Comparison of ENCODE assay signal across 8 cellular contexts in genomic region chr14:23286904-23287479, GRCh38. TPM values are rescaled to one million over a fixed set of nuclear protein-coding genes. Genes with fewer than 3 reads are reported as not detected.
DNase-seq lines count a peak whose midpoint lies in the region; ATAC-seq and TF ChIP-seq lines count a peak whose summit lies in the region.
"Had no signal": no experiment of that assay in that cellular context is flagged by ENCODE, and none has a peak within 500 bp of the region (broad histone marks: within the 10 kb centered on the region; RNA-seq: fewer than 3 reads in every experiment).

No MANE protein-coding gene starts in this region.

- peaks cover 49% of the 10 kb centered on the region for H3K27me3 ChIP-seq in HUES48 (ENCODE audit: control insufficient read depth, insufficient read depth, low read length)
- H3K27me3 ChIP-seq in iPS-15b (ENCODE audit: control insufficient read depth, insufficient read depth, low read length) = peaks cover 77% of the 10 kb centered on the region

- POLR2A ChIA-PET in activated CD8-positive, alpha-beta T cell treated with anti-CD3 and anti-CD28 coated beads, Interleukin-2, amount 10 ng/mL, durations not matched to agents 7 days and 5 days (lab: Charles Lee) = interaction anchor here (0.6 to 2.6 kb wide), 6 partner anchors 14 to 628 kb away, joined by 3 to 16 read pairs (median 6); partner anchors contain the start of genes PABPN1 and PPP1R3E

- H3K27ac Mint-ChIP-seq in activated CD8-positive, alpha-beta T cell treated with anti-CD3 and anti-CD28 coated beads, Interleukin-2, amount 10 ng/mL, durations not matched to agents 7 days and 5 days = peak overlapping the region; percentile 91
- peak overlapping the region; percentile 56 to 92 for H3K27ac Mint-ChIP-seq in stimulated activated naive CD8-positive, alpha-beta T cell treated with anti-CD3 and anti-CD28 coated beads, Interleukin-15, amount 100 ng/mL, for 72 hours

- H3K36me3 Mint-ChIP-seq in activated CD8-positive, alpha-beta T cell treated with anti-CD3 and anti-CD28 coated beads, Interleukin-2, amount 10 ng/mL, durations not matched to agents 7 days and 5 days (ENCODE audit: low read depth) = peaks cover 4% of the 10 kb centered on the region

- peak overlapping the region; percentile 90 for H3K27ac ChIP-seq in HUES48 (ENCODE audit: low read depth, low read length)

- H3K9me3 ChIP-seq in HUES48 (ENCODE audit: control insufficient read depth, insufficient read depth, low read length) (no peaks in the 10 kb centered on the region), iPS-15b (ENCODE audit: control insufficient read depth, insufficient read depth, low read length) (no peaks in the 10 kb centered on the region)

- H3K4me3 Mint-ChIP-seq in activated CD8-positive, alpha-beta T cell treated with anti-CD3 and anti-CD28 coated beads, Interleukin-2, amount 10 ng/mL, durations not matched to agents 7 days and 5 days = peak overlapping the region; percentile 96
- peak overlapping the region; percentile 89 to 94 for H3K4me3 Mint-ChIP-seq in stimulated activated naive CD8-positive, alpha-beta T cell treated with anti-CD3 and anti-CD28 coated beads, Interleukin-15, amount 100 ng/mL, for 72 hours

- H3K9me3 Mint-ChIP-seq in activated CD8-positive, alpha-beta T cell treated with anti-CD3 and anti-CD28 coated beads, Interleukin-2, amount 10 ng/mL, durations not matched to agents 7 days and 5 days (ENCODE audit: insufficient read depth) = no peaks in the 10 kb centered on the region
- H3K9me3 Mint-ChIP-seq in stimulated activated naive CD8-positive, alpha-beta T cell treated with anti-CD3 and anti-CD28 coated beads, Interleukin-15, amount 100 ng/mL, for 72 hours = no peaks in the 10 kb centered on the region

- H3K27me3 Mint-ChIP-seq in activated CD8-positive, alpha-beta T cell treated with anti-CD3 and anti-CD28 coated beads, Interleukin-2, amount 10 ng/mL, durations not matched to agents 7 days and 5 days (ENCODE audit: low read depth) = no peaks in the 10 kb centered on the region
- H3K27me3 Mint-ChIP-seq in stimulated activated naive CD8-positive, alpha-beta T cell treated with anti-CD3 and anti-CD28 coated beads, Interleukin-15, amount 100 ng/mL, for 72 hours = no peaks in the 10 kb centered on the region

- H3K4me3 ChIP-seq in HUES48 (ENCODE audit: low read depth, low read length) = peak overlapping the region; percentile 92
- H3K4me3 ChIP-seq in iPS-15b (ENCODE audit: low read depth, low read length) = peak overlapping the region; percentile 87

- H3K4me1 ChIP-seq in HUES48 (ENCODE audit: control insufficient read depth, insufficient read depth, low read length) (peaks cover 9% of the 10 kb centered on the region), iPS-15b (ENCODE audit: control insufficient read depth, insufficient read depth, low read length) (no peaks in the 10 kb centered on the region)

- CTCF ChIA-PET in activated CD8-positive, alpha-beta T cell treated with anti-CD3 and anti-CD28 coated beads, Interleukin-2, amount 10 ng/mL, durations not matched to agents 7 days and 5 days (lab: Charles Lee) = interaction anchor here (1.1 to 4.2 kb wide), 10 partner anchors 8 to 215 kb away, joined by 3 to 28 read pairs (median 9); partner anchors contain the start of gene PABPN1

- H3K9ac ChIP-seq in HUES48 (ENCODE audit: low read depth, low read length) (no peak overlapping the region), iPS-15b (ENCODE audit: low read depth, low read length) (no peak overlapping the region)

- H3K4me1 Mint-ChIP-seq in activated CD8-positive, alpha-beta T cell treated with anti-CD3 and anti-CD28 coated beads, Interleukin-2, amount 10 ng/mL, durations not matched to agents 7 days and 5 days (ENCODE audit: low read depth) = peaks cover 18% of the 10 kb centered on the region
- peaks cover 31% of the 10 kb centered on the region for H3K4me1 Mint-ChIP-seq in stimulated activated naive CD8-positive, alpha-beta T cell treated with anti-CD3 and anti-CD28 coated beads, Interleukin-15, amount 100 ng/mL, for 72 hours

- no peak for DNase-seq in activated CD8-positive, alpha-beta T cell treated with anti-CD3 and anti-CD28 coated beads, Interleukin-2, amount 10 ng/mL, durations not matched to agents 7 days and 5 days
- no peak for DNase-seq in stimulated activated naive CD8-positive, alpha-beta T cell treated with anti-CD3 and anti-CD28 coated beads, Interleukin-15, amount 100 ng/mL, for 72 hours
- no peak for DNase-seq in GM10266 (ENCODE audit: extremely low spot score)
- DNase-seq in effector CD8-positive, alpha-beta T cell (lab: John Stamatoyannopoulos, UW) = no peak

- ATAC-seq in activated CD8-positive, alpha-beta T cell treated with anti-CD3 and anti-CD28 coated beads, Interleukin-2, amount 10 ng/mL, durations not matched to agents 7 days and 5 days = no peak
- no peak for ATAC-seq in stimulated activated naive CD8-positive, alpha-beta T cell treated with anti-CD3 and anti-CD28 coated beads, Interleukin-15, amount 100 ng/mL, for 72 hours
- ATAC-seq in HG02798 (IDR thresholded peaks at IDR 0.05; ENCODE audit: poor library complexity, unreplicated experiment) = no peak

- H3K36me3 ChIP-seq in HUES48 (ENCODE audit: control insufficient read depth, insufficient read depth, low read length) = no peaks in the 10 kb centered on the region
- no peaks in the 10 kb centered on the region for H3K36me3 ChIP-seq in iPS-15b (ENCODE audit: control insufficient read depth, insufficient read depth, low read length)

- no peak for TF ChIP-seq CTCF in GM10266 (IDR thresholded peaks at IDR 0.05; ENCODE audit: control insufficient read depth, insufficient read depth, low read depth, missing control alignments)

RNA-seq across cellular contexts. Expression of gene HOMEZ, which starts 1.1 kb away (rescaled TPM):
- 1 to 10 TPM; 7.8 to 9.2 TPM for total RNA-seq in activated CD8-positive, alpha-beta T cell treated with anti-CD3 and anti-CD28 coated beads, Interleukin-2, amount 10 ng/mL, durations not matched to agents 7 days and 5 days

RNA-seq across cellular contexts. Expression of gene PPP1R3E, which starts 15.7 kb away (rescaled TPM):
- total RNA-seq in activated CD8-positive, alpha-beta T cell treated with anti-CD3 and anti-CD28 coated beads, Interleukin-2, amount 10 ng/mL, durations not matched to agents 7 days and 5 days = 10 to 100 TPM; 22.6 to 28.3 TPM

RNA-seq across cellular contexts. Expression of gene BCL2L2, which starts 19.6 kb away (rescaled TPM):
- 1 to 10 TPM; 2.2 to 2.9 TPM for total RNA-seq in activated CD8-positive, alpha-beta T cell treated with anti-CD3 and anti-CD28 coated beads, Interleukin-2, amount 10 ng/mL, durations not matched to agents 7 days and 5 days

RNA-seq across cellular contexts. Expression of gene PABPN1, which starts 34.3 kb away (rescaled TPM):
- 100 to 1,000 TPM; 200 to 210 TPM for total RNA-seq in activated CD8-positive, alpha-beta T cell treated with anti-CD3 and anti-CD28 coated beads, Interleukin-2, amount 10 ng/mL, durations not matched to agents 7 days and 5 days

RNA-seq across cellular contexts. Expression of gene RNF212B, which starts 49.3 kb away (rescaled TPM):
- not detected for total RNA-seq in activated CD8-positive, alpha-beta T cell treated with anti-CD3 and anti-CD28 coated beads, Interleukin-2, amount 10 ng/mL, durations not matched to agents 7 days and 5 days
- total RNA-seq: M059J had no signal
